ENCODE assay signal across 10 cellular contexts in genomic region chr1:41902125-41902524, GRCh38. TPM values are rescaled to one million over a fixed set of nuclear protein-coding genes. Genes with fewer than 3 reads are reported as not detected.
DNase-seq lines count a peak whose midpoint lies in the region; ATAC-seq and TF ChIP-seq lines count a peak whose summit lies in the region.
"Had no signal": no experiment of that assay in that cellular context is flagged by ENCODE, and none has a peak within 500 bp of the region (broad histone marks: within the 10 kb centered on the region; RNA-seq: fewer than 3 reads in every experiment).

No MANE protein-coding gene starts in this region.

- no peaks in the 10 kb centered on the region for H3K9me3 ChIP-seq in Panc1 (ENCODE audit: control insufficient read depth, insufficient read depth, low read depth, low read length)
- H3K9me3 ChIP-seq: breast epithelium had no signal

- no peaks in the 10 kb centered on the region for H3K27me3 ChIP-seq in Panc1 (ENCODE audit: control insufficient read depth, insufficient read depth, low read length)
- H3K27me3 ChIP-seq: breast epithelium had no signal

- in situ Hi-C loops in Panc1 (cut with HindIII; ENCODE audit: low pct_unique_long_range_greater_than_20kb, low sequenced_read_pairs): no loop called here

- no peaks in the 10 kb centered on the region for H3K36me3 ChIP-seq in Panc1 (ENCODE audit: control insufficient read depth, insufficient read depth, low read length)
- H3K36me3 ChIP-seq: breast epithelium had no signal

- CTCF ChIA-PET in Panc1 (lab: Charles Lee): no interaction called here

- peak overlapping the region; percentile 85 to 87 for H3K27ac Mint-ChIP-seq in natural killer cell treated with Interleukin-12 subunit alpha and Interleukin-12 subunit beta and Interleukin-15 and Interleukin-18, amount 100 ng/mL, for 72 hours

- H3K27me3 Mint-ChIP-seq in natural killer cell treated with Interleukin-12 subunit alpha and Interleukin-12 subunit beta and Interleukin-15 and Interleukin-18, amount 100 ng/mL, for 72 hours: no peaks in the 10 kb centered on the region

- intact Hi-C loops in Panc1 (cut with micrococcal nuclease; ENCODE audit: unreplicated experiment): no loop called here

- H3K9me3 Mint-ChIP-seq in natural killer cell treated with Interleukin-12 subunit alpha and Interleukin-12 subunit beta and Interleukin-15 and Interleukin-18, amount 100 ng/mL, for 72 hours: peaks cover 4% of the 10 kb centered on the region

- H3K4me3 Mint-ChIP-seq in natural killer cell treated with Interleukin-12 subunit alpha and Interleukin-12 subunit beta and Interleukin-15 and Interleukin-18, amount 100 ng/mL, for 72 hours: peak overlapping the region; percentile 56

- H3K27ac ChIP-seq in Panc1 (ENCODE audit: low read length) (0 out of 2 replicates have a peak overlapping the region, but pooled peaks have one; percentile 31), epithelial cell of prostate (peak overlapping the region; percentile 12)
- H3K27ac ChIP-seq: breast epithelium had no signal

- DNase-seq in ELR (ENCODE audit: low read depth) (peak; percentile 91), Panc1 (ENCODE audit: low read depth, low spot score) (no peak), epithelial cell of prostate (ENCODE audit: low read depth, low spot score) (no peak), NCI-H1417 (lab: John Stamatoyannopoulos, UW) (no peak), NCI-H446 (lab: John Stamatoyannopoulos, UW) (no peak)
- DNase-seq in natural killer cell treated with Interleukin-12 subunit alpha and Interleukin-12 subunit beta and Interleukin-15 and Interleukin-18, amount 100 ng/mL, for 72 hours (ENCODE audit: low spot score): no peak
- DNase-seq: NCI-H1105; stimulated activated CD4-positive, alpha-beta T cell treated with anti-CD3 and anti-CD28 coated beads, Interleukin-4, amount 100 ng/mL, for 4 hours had no signal

- no peak overlapping the region for H3K4me3 ChIP-seq in Panc1 (ENCODE audit: low read depth in 2 of 2, low read length in 2 of 2)
- H3K4me3 ChIP-seq: breast epithelium had no signal

- H3K36me3 Mint-ChIP-seq in natural killer cell treated with Interleukin-12 subunit alpha and Interleukin-12 subunit beta and Interleukin-15 and Interleukin-18, amount 100 ng/mL, for 72 hours: no peaks in the 10 kb centered on the region

- H3K4me1 ChIP-seq in Panc1 (ENCODE audit: control insufficient read depth, insufficient read depth, low read length): peaks cover 13% of the 10 kb centered on the region
- H3K4me1 ChIP-seq: breast epithelium had no signal

- peaks cover 72 to 80% of the 10 kb centered on the region in 2 donors for H3K4me1 Mint-ChIP-seq in natural killer cell treated with Interleukin-12 subunit alpha and Interleukin-12 subunit beta and Interleukin-15 and Interleukin-18, amount 100 ng/mL, for 72 hours (ENCODE audit: low read depth in 2 of 2)

- no peak for TF ChIP-seq CTCF in Panc1 (IDR thresholded peaks at IDR 0.05)

- ATAC-seq in Panc1 (peak; percentile 47; the same call in 1 of the 2 replicates), HG03097 (IDR thresholded peaks at IDR 0.05; ENCODE audit: low FRiP score, unreplicated experiment) (no peak)
- no peak for ATAC-seq in natural killer cell treated with Interleukin-12 subunit alpha and Interleukin-12 subunit beta and Interleukin-15 and Interleukin-18, amount 100 ng/mL, for 72 hours

- POLR2A ChIA-PET in Panc1 (lab: Charles Lee): no interaction called here

- BruUV-seq in Panc1 (replicated peaks; lab: Mats Ljungman, UMichigan): no TSS peak

RNA-seq across cellular contexts. Expression of gene HIVEP3, which starts 16.6 kb away (rescaled TPM):
- 6.0 TPM for total RNA-seq in Panc1 (2021; ENCODE audit: unreplicated experiment)
- polyA plus RNA-seq in Panc1 (2012; ENCODE audit: insufficient read length): 10.1 TPM
- 10 to 100 TPM; 17.9 to 32.0 TPM for total RNA-seq in natural killer cell treated with Interleukin-12 subunit alpha and Interleukin-12 subunit beta and Interleukin-15 and Interleukin-18, amount 100 ng/mL, for 72 hours
